Comparison of ENCODE assay signal across 1 cellular context in the genomic region with DNA sequence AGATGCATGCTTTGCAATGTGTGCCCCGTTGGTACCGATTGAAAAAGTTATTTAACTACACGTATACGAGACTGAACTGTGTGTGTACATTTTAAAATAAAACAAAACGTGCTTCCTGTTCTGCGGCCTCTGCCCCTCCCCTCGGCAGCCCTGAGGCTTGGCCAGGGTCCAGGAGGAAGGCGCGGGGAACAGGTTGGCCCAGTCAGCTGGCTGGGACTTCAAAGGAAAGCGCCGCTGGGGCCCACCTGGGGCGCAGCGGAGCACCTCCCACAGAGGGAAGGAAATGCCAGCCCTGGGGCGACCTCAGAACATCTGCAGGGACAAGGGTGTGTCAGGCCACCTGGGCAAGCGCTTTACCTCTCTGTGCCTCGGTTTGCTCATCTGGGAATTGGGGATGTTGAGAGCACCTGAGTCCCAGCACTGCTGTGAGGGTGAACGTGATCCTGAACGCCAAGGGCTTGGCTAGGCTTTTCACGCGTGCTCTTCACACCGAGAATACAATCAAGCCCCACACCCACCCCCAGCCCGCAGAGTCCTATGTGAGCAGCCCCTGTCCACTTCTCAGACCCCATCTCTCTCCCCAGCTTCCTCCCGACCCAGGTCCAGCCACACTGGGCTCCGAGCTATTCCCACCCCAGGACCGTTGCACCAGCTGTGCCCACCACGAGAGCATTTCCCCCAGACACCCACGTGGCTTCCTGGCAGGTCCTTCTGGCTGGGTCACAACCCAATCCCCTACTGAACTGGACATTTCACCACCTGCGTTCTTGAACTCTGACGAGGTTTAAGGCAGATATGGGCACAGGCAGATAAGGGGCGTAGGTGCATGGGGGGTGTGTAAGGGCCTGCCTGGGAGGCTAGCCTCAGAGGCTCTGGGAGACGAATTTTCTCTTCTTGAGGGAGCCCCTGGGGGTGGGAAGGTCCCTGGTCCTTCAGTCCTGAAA.
A peak's percentile ranks its signal among the peaks of the same experiment; 100 is the strongest.
TF ChIP-seq lines count a peak whose summit lies in the region.

No MANE protein-coding gene starts in this region.

TF ChIP-seq in HEK293, 187 proteins besides CTCF, POLR2A, EP300 and RAD21 (continued from another document and continues in another):
- TF ChIP-seq, protein P1, sequence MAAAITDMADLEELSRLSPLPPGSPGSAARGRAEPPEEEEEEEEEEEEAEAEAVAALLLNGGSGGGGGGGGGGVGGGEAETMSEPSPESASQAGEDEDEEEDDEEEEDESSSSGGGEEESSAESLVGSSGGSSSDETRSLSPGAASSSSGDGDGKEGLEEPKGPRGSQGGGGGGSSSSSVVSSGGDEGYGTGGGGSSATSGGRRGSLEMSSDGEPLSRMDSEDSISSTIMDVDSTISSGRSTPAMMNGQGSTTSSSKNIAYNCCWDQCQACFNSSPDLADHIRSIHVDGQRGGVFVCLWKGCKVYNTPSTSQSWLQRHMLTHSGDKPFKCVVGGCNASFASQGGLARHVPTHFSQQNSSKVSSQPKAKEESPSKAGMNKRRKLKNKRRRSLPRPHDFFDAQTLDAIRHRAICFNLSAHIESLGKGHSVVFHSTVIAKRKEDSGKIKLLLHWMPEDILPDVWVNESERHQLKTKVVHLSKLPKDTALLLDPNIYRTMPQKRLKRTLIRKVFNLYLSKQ (tag by site-specific recombination; IDR thresholded peaks at IDR 0.05; ENCODE audit: borderline replicate concordance): no peak
- TF ChIP-seq, protein P2, sequence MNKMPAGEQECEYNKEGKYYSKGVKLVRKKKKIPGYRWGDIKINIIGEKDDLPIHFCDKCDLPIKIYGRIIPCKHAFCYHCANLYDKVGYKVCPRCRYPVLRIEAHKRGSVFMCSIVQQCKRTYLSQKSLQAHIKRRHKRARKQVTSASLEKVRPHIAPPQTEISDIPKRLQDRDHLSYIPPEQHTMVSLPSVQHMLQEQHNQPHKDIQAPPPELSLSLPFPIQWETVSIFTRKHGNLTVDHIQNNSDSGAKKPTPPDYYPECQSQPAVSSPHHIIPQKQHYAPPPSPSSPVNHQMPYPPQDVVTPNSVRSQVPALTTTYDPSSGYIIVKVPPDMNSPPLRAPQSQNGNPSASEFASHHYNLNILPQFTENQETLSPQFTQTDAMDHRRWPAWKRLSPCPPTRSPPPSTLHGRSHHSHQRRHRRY (tag by site-specific recombination; IDR thresholded peaks at IDR 0.05): no peak
- TF ChIP-seq, protein P3, sequence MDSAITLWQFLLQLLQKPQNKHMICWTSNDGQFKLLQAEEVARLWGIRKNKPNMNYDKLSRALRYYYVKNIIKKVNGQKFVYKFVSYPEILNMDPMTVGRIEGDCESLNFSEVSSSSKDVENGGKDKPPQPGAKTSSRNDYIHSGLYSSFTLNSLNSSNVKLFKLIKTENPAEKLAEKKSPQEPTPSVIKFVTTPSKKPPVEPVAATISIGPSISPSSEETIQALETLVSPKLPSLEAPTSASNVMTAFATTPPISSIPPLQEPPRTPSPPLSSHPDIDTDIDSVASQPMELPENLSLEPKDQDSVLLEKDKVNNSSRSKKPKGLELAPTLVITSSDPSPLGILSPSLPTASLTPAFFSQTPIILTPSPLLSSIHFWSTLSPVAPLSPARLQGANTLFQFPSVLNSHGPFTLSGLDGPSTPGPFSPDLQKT (IDR thresholded peaks at IDR 0.05; ENCODE audit: borderline replicate concordance, low read depth, low read length): no peak
- TF ChIP-seq RBAK (tag by site-specific recombination; IDR thresholded peaks at IDR 0.05) (no peak), ZXDB (tag by site-specific recombination; IDR thresholded peaks at IDR 0.05) (peak; percentile 96), ZSCAN23 (tag by site-specific recombination; IDR thresholded peaks at IDR 0.05) (no peak), ZNF600 (tag by site-specific recombination; IDR thresholded peaks at IDR 0.05) (no peak), PRDM2 (tag by site-specific recombination; IDR thresholded peaks at IDR 0.05; ENCODE audit: borderline replicate concordance) (no peak), ZNF433 (tag by site-specific recombination; IDR thresholded peaks at IDR 0.05; ENCODE audit: low read depth) (no peak), GLIS2 (tag by site-specific recombination; IDR thresholded peaks at IDR 0.05) (peak; percentile 81), ZNF560 (tag by site-specific recombination; IDR thresholded peaks at IDR 0.05; ENCODE audit: borderline replicate concordance) (no peak), ZNF488 (tag by site-specific recombination; IDR thresholded peaks at IDR 0.05) (no peak), ZNF18 (tag by site-specific recombination; IDR thresholded peaks at IDR 0.05) (no peak), KLF17 (tag by site-specific recombination; IDR thresholded peaks at IDR 0.05) (peak; percentile 91), KLF9 (tag by site-specific recombination; IDR thresholded peaks at IDR 0.05; ENCODE audit: low read depth) (0 out of 2 replicates have a peak, but pooled peaks have one; percentile 15), ZNF23 (tag by site-specific recombination; IDR thresholded peaks at IDR 0.05; ENCODE audit: borderline replicate concordance) (no peak), ZNF148 (tag by site-specific recombination; IDR thresholded peaks at IDR 0.05; ENCODE audit: borderline replicate concordance) (no peak), ZBTB10 (tag by site-specific recombination; IDR thresholded peaks at IDR 0.05) (peak; percentile 22; the same call in 1 of the 2 replicates), ZNF26 (tag by site-specific recombination; IDR thresholded peaks at IDR 0.05) (no peak), ZFP3 (tag by site-specific recombination; IDR thresholded peaks at IDR 0.05; ENCODE audit: low read depth) (no peak), ZSCAN5A (tag by site-specific recombination; IDR thresholded peaks at IDR 0.05) (0 out of 2 replicates have a peak, but pooled peaks have one; percentile 41), KLF8 (tag by site-specific recombination; IDR thresholded peaks at IDR 0.05) (no peak), TRIM28 (IDR thresholded peaks at IDR 0.05; ENCODE audit: borderline replicate concordance, low read length) (no peak), ZNF677 (tag by site-specific recombination; IDR thresholded peaks at IDR 0.05) (no peak)
